1 cellular context compared by ENCODE assay signal in the genomic region with DNA sequence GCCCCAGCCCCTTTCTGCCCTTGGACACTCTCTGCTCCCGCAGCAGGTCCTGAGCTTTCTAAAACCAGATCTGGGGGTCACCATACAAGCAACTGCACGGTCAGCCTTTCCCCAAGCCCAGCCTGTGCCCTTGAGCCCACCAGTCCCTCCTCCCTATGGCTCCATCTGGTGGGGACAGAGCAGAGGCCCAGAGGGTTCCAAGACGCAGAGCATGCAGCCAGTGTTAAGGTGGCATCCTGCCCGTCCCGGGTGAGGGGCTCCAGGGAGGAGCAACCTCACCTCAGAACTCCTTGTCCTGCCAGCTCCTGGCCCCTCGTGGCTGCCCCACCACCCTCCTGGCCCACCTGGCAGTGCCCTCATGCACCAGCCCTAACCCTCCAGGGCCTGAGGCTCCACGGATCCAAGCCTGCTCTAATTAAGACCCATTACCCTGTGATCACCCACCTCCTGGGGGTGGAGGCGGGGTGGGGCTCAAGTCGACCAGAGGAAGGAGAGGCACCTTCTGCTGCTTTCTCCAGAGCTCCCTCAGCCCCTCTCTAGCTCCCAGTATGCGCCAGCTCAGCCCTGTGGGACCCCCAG.
TF ChIP-seq lines count a peak whose summit lies in the region.

No MANE protein-coding gene starts in this region.

TF ChIP-seq in endothelial cell of umbilical vein, 7 proteins besides CTCF, POLR2A, EP300 and RAD21:
- no peak for TF ChIP-seq JUN (IDR thresholded peaks at IDR 0.05; ENCODE audit: borderline replicate concordance, insufficient read depth, insufficient read length, low read depth)
- no peak for TF ChIP-seq EZH2 (IDR thresholded peaks at IDR 0.05; ENCODE audit: borderline replicate concordance, low read depth, low read length, severe bottlenecking)
- no peak for TF ChIP-seq POLR2AphosphoS5 (IDR thresholded peaks at IDR 0.05; ENCODE audit: insufficient read depth, low read depth, low read length)
- TF ChIP-seq GATA2 (IDR thresholded peaks at IDR 0.05; ENCODE audit: insufficient read depth, insufficient read length, low read depth, low read length), result no peak
- TF ChIP-seq MYC (IDR thresholded peaks at IDR 0.05; ENCODE audit: low read depth, low read length), result no peak
- no peak for TF ChIP-seq MAX (IDR thresholded peaks at IDR 0.05; ENCODE audit: insufficient read depth, insufficient read length)
- no peak for TF ChIP-seq FOS (IDR thresholded peaks at IDR 0.05; ENCODE audit: borderline replicate concordance, insufficient read depth, low read length)
